21 cellular contexts compared by ENCODE assay signal in the genomic region with DNA sequence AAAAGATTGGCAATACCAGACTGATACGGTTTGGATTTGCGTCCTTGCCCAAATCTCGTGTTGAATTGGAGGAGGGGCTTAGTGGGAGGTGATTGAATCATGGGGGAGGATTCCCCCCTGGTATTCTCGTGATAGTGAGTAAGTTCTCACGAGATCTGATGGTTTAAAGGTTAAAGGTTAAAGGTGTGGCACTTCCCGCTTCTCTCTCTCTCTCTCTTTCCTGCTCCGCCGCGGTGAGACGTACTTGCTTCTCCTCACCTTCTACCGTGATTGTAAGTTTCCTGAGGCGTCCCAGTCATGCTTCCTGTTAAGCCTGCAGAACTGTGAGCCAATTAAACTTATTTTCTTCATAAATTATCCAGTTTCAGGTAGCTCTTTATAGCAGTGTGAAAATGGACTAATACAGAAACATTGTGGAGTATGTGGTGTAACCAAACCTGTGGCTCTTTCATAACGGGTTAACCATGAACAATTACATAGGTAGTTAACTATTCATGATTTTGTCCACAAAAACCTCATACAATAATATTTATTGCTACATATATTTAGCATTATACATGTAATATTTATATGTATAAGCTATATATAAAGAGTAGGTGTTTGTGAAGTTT.
A peak's percentile ranks its signal among the peaks of the same experiment; 100 is the strongest.
DNase-seq lines count a peak whose midpoint lies in the region; ATAC-seq, FAIRE-seq and TF ChIP-seq lines count a peak whose summit lies in the region.
"Had no signal": no experiment of that assay in that cellular context is flagged by ENCODE, and none has a peak within 500 bp of the region (broad histone marks: within the 10 kb centered on the region; RNA-seq: fewer than 3 reads in every experiment).

No MANE protein-coding gene starts in this region.

- no peak overlapping the region for H4K8ac ChIP-seq in H9 (replicated peaks; ENCODE audit: insufficient read length, low read depth, low read length)

- H3K4me1 Mint-ChIP-seq in activated naive CD8-positive, alpha-beta T cell treated with anti-CD3 and anti-CD28 coated beads for 36 hours: no peaks in the 10 kb centered on the region
- H3K4me1 Mint-ChIP-seq in activated naive CD8-positive, alpha-beta T cell treated with anti-CD3 and anti-CD28 coated beads, Interleukin-2, amount 50 U/mL, for 24 hours: no peaks in the 10 kb centered on the region
- H3K4me1 Mint-ChIP-seq in activated CD8-positive, alpha-beta T cell treated with anti-CD3 and anti-CD28 coated beads for 36 hours (ENCODE audit: low read depth): no peaks in the 10 kb centered on the region
- no peaks in the 10 kb centered on the region for H3K4me1 Mint-ChIP-seq in H9
- H3K4me1 Mint-ChIP-seq: B cell; CD4-positive, CD25-positive, alpha-beta regulatory T cell; GM23338 had no signal

- no peak overlapping the region for H4K5ac ChIP-seq in H9 (ENCODE audit: insufficient read length, low read depth, low read length)

- peaks cover 2% of the 10 kb centered on the region for H3K9me3 Mint-ChIP-seq in activated naive CD8-positive, alpha-beta T cell treated with anti-CD3 and anti-CD28 coated beads for 36 hours
- peaks cover 8% of the 10 kb centered on the region for H3K9me3 Mint-ChIP-seq in activated naive CD8-positive, alpha-beta T cell treated with anti-CD3 and anti-CD28 coated beads, Interleukin-2, amount 50 U/mL, for 24 hours
- no peaks in the 10 kb centered on the region for H3K9me3 Mint-ChIP-seq in activated CD8-positive, alpha-beta T cell treated with anti-CD3 and anti-CD28 coated beads for 36 hours
- H3K9me3 Mint-ChIP-seq in H9: peaks cover 6 to 14% of the 10 kb centered on the region in 2 experiments

- H3K9ac ChIP-seq in K562 (ENCODE audit: insufficient read depth in 1 of 2, low read depth in 2 of 2, low read length in 2 of 2) (no peak overlapping the region), H9 (ENCODE audit: extremely low read depth, insufficient read length, low read length) (no peak overlapping the region)
- H3K9ac ChIP-seq: BLaER1 had no signal

- H3K23ac ChIP-seq in H9 (ENCODE audit: insufficient read length, low read depth, low read length): no peak overlapping the region

- H3K27me3 ChIP-seq in K562 (ENCODE audit: control insufficient read depth in 2 of 2, insufficient read depth in 2 of 2, low read length in 2 of 2) (no peaks in the 10 kb centered on the region), testis (no peaks in the 10 kb centered on the region), H9 (ENCODE audit: insufficient read depth, low read length) (no peaks in the 10 kb centered on the region)
- H3K27me3 ChIP-seq: BLaER1 had no signal

- H3K18ac ChIP-seq in H9 (ENCODE audit: insufficient read length, low read depth, low read length): no peak overlapping the region

- TF ChIP-seq EP300 in K562 (IDR thresholded peaks at IDR 0.05; ENCODE audit: low read length): no peak

- peak overlapping the region; percentile 18 for H3K27ac Mint-ChIP-seq in activated naive CD8-positive, alpha-beta T cell treated with anti-CD3 and anti-CD28 coated beads for 36 hours
- no peak overlapping the region for H3K27ac Mint-ChIP-seq in activated naive CD8-positive, alpha-beta T cell treated with anti-CD3 and anti-CD28 coated beads, Interleukin-2, amount 50 U/mL, for 24 hours
- no peak overlapping the region for H3K27ac Mint-ChIP-seq in activated CD8-positive, alpha-beta T cell treated with anti-CD3 and anti-CD28 coated beads for 36 hours
- peak overlapping the region in 1 of 3 experiments; percentile 84; a peak in 1 of 7 replicates for H3K27ac Mint-ChIP-seq in H9
- H3K27ac Mint-ChIP-seq: B cell; CD4-positive, CD25-positive, alpha-beta regulatory T cell; CD8-positive, alpha-beta T cell; GM23338 had no signal

- no peak overlapping the region for H2BK120ac ChIP-seq in H9 (ENCODE audit: low read depth, low read length, poor library complexity, severe bottlenecking)

- no peaks in the 10 kb centered on the region for H3K4me1 ChIP-seq in K562 (replicated peaks in 1 of 2; ENCODE audit: control insufficient read depth in 2 of 2, insufficient read depth in 2 of 2, low read length in 2 of 2)
- no peaks in the 10 kb centered on the region for H3K4me1 ChIP-seq in testis
- H3K4me1 ChIP-seq in H9 (ENCODE audit: insufficient read depth, low read length): no peaks in the 10 kb centered on the region
- H3K4me1 ChIP-seq: BLaER1, Caco-2 had no signal

- H4K20me1 ChIP-seq in K562 (replicated peaks; ENCODE audit: control insufficient read depth, insufficient read depth, low read length) (no peaks in the 10 kb centered on the region), H9 (ENCODE audit: control insufficient read depth, insufficient read depth, insufficient read length) (no peaks in the 10 kb centered on the region)
- H4K20me1 ChIP-seq: BLaER1 had no signal

- no peak overlapping the region for H2BK15ac ChIP-seq in H9 (ENCODE audit: low read depth, low read length)

- H3K4me3 Mint-ChIP-seq in activated naive CD8-positive, alpha-beta T cell treated with anti-CD3 and anti-CD28 coated beads for 36 hours: no peak overlapping the region
- H3K4me3 Mint-ChIP-seq in activated naive CD8-positive, alpha-beta T cell treated with anti-CD3 and anti-CD28 coated beads, Interleukin-2, amount 50 U/mL, for 24 hours: no peak overlapping the region
- no peak overlapping the region for H3K4me3 Mint-ChIP-seq in activated CD8-positive, alpha-beta T cell treated with anti-CD3 and anti-CD28 coated beads for 36 hours
- no peak overlapping the region for H3K4me3 Mint-ChIP-seq in H9
- H3K4me3 Mint-ChIP-seq: B cell; CD4-positive, CD25-positive, alpha-beta regulatory T cell; CD8-positive, alpha-beta T cell; GM23338 had no signal

- H3K14ac ChIP-seq in H9 (ENCODE audit: insufficient read depth, low read length): no peak overlapping the region

- H3K4me2 ChIP-seq in K562 (ENCODE audit: insufficient read depth, low read length): no peak overlapping the region
- no peak overlapping the region for H3K4me2 ChIP-seq in H9 (ENCODE audit: insufficient read depth, insufficient read length, low read length)
- H3K4me2 ChIP-seq: BLaER1, GM23338 had no signal

- POLR2A ChIA-PET in K562 (lab: Yijun Ruan, JAX): no interaction called here
- POLR2A ChIA-PET in activated CD8-positive, alpha-beta T cell treated with anti-CD3 and anti-CD28 coated beads for 36 hours (lab: Charles Lee): no interaction called here

- H3K36me3 ChIP-seq in K562 (ENCODE audit: control insufficient read depth, insufficient read depth, low read length) (no peaks in the 10 kb centered on the region), testis (ENCODE audit: low read depth, missing control alignments) (no peaks in the 10 kb centered on the region)
- H3K36me3 ChIP-seq: BLaER1 had no signal

- CTCF ChIA-PET in K562 (lab: Yijun Ruan, JAX; ENCODE audit: low intra/inter-chr PET ratio): no interaction called here
- CTCF ChIA-PET in activated CD8-positive, alpha-beta T cell treated with anti-CD3 and anti-CD28 coated beads for 36 hours (lab: Charles Lee): no interaction called here

- H3K56ac ChIP-seq in H9 (ENCODE audit: insufficient read length, low read depth, low read length): no peak overlapping the region

- TF ChIP-seq RAD21 in K562 (CRISPR knock-in tag; conservative IDR thresholded peaks at IDR 0.05 in 1 of 2, IDR thresholded peaks at IDR 0.05 in 1 of 2): no peak

- no TSS peak for BruUV-seq in K562 (replicated peaks; lab: Mats Ljungman, UMichigan)

- no peak overlapping the region for H4K91ac ChIP-seq in H9 (ENCODE audit: insufficient read length, low read depth, low read length)

- no peak for ATAC-seq in activated naive CD8-positive, alpha-beta T cell treated with anti-CD3 and anti-CD28 coated beads, Interleukin-2, amount 50 U/mL, for 24 hours
- ATAC-seq in K562: no peak
- no peak for ATAC-seq in activated CD8-positive, alpha-beta T cell treated with anti-CD3 and anti-CD28 coated beads for 36 hours
- ATAC-seq: CD8-positive, alpha-beta T cell; GM23338 had no signal

- H2BK12ac ChIP-seq in H9 (ENCODE audit: insufficient read length, low read depth, low read length): no peak overlapping the region

- H3K4ac ChIP-seq in H9 (ENCODE audit: low read depth, low read length): no peak overlapping the region

- H2AFZ ChIP-seq in K562 (ENCODE audit: low read depth, low read length) (no peak overlapping the region), H9 (ENCODE audit: low read length) (no peak overlapping the region)

- no peaks in the 10 kb centered on the region for H3K36me3 Mint-ChIP-seq in activated naive CD8-positive, alpha-beta T cell treated with anti-CD3 and anti-CD28 coated beads for 36 hours
- H3K36me3 Mint-ChIP-seq in activated naive CD8-positive, alpha-beta T cell treated with anti-CD3 and anti-CD28 coated beads, Interleukin-2, amount 50 U/mL, for 24 hours (ENCODE audit: low read depth): no peaks in the 10 kb centered on the region
- H3K36me3 Mint-ChIP-seq in activated CD8-positive, alpha-beta T cell treated with anti-CD3 and anti-CD28 coated beads for 36 hours (ENCODE audit: low read depth): no peaks in the 10 kb centered on the region
- peaks cover 4 to 7% (median 4%) of the 10 kb centered on the region in 3 experiments for H3K36me3 Mint-ChIP-seq in H9 (ENCODE audit: insufficient read depth in 1 of 3, low read depth in 3 of 3)
- H3K36me3 Mint-ChIP-seq: CD4-positive, CD25-positive, alpha-beta regulatory T cell; CD8-positive, alpha-beta T cell had no signal

- no peak overlapping the region for H2BK5ac ChIP-seq in H9 (ENCODE audit: insufficient read length, low read length)

- no peak for TF ChIP-seq POLR2A in K562 (conservative IDR thresholded peaks at IDR 0.05)
- no peak for TF ChIP-seq POLR2A in testis (IDR thresholded peaks at IDR 0.05)

- H2BK20ac ChIP-seq in H9 (ENCODE audit: low read depth, low read length, poor library complexity, severe bottlenecking): no peak overlapping the region

- no peak for FAIRE-seq in K562 (lab: Jason Lieb, UNC)
- FAIRE-seq: A204.1, G401.6 had no signal

- no peak for TF ChIP-seq CTCF in K562 (IDR thresholded peaks at IDR 0.05 in 2 of 3, conservative IDR thresholded peaks at IDR 0.05 in 1 of 3; ENCODE audit: insufficient read depth in 2 of 3, low read depth in 1 of 3, low read length in 3 of 3)
- TF ChIP-seq CTCF in testis (IDR thresholded peaks at IDR 0.05): no peak
- no peak for TF ChIP-seq CTCF in activated CD8-positive, alpha-beta T cell treated with anti-CD3 and anti-CD28 coated beads for 36 hours (IDR thresholded peaks at IDR 0.05)
- TF ChIP-seq CTCF in H9 (conservative IDR thresholded peaks at IDR 0.05): no peak

- H3K79me2 ChIP-seq in K562 (ENCODE audit: control insufficient read depth, insufficient read depth, low read length) (no peaks in the 10 kb centered on the region), H9 (ENCODE audit: insufficient read depth, low read length) (no peaks in the 10 kb centered on the region)

- no peak overlapping the region for H3K4me3 ChIP-seq in K562
- H3K4me3 ChIP-seq in testis: peak overlapping the region; percentile 40 to 44
- H3K4me3 ChIP-seq: BLaER1, GM23338 had no signal

- H3T11ph ChIP-seq in H9 (ENCODE audit: low read length): no peak overlapping the region

- no peak overlapping the region for H2AK5ac ChIP-seq in H9 (ENCODE audit: insufficient read length, low read length)

- no peak for DNase-seq in activated naive CD8-positive, alpha-beta T cell treated with anti-CD3 and anti-CD28 coated beads for 36 hours
- DNase-seq in activated naive CD8-positive, alpha-beta T cell treated with anti-CD3 and anti-CD28 coated beads, Interleukin-2, amount 50 U/mL, for 24 hours: no peak
- DNase-seq in NCI-H510A treated with DMSO at 0.1 percent for 48 hours (lab: John Stamatoyannopoulos, UW) (peak; percentile 42), K562 (ENCODE audit: extremely low read depth in 1 of 4, low spot score in 3 of 4) (no peak), testis (peak; percentile 45), H9 (no peak), SHP77 (lab: John Stamatoyannopoulos, UW) (no peak)
- DNase-seq in activated CD8-positive, alpha-beta T cell treated with anti-CD3 and anti-CD28 coated beads for 36 hours: no peak
- DNase-seq: Caco-2; CD4-positive, CD25-positive, alpha-beta regulatory T cell; CD8-positive, alpha-beta T cell; DMS153; DND-41; HCEC 1CT had no signal

- H3K23me2 ChIP-seq in H9 (ENCODE audit: insufficient read length, low read depth, low read length, poor library complexity, severe bottlenecking): no peaks in the 10 kb centered on the region

- intact Hi-C loops in K562 (cut with micrococcal nuclease) (no loop called here), testis (cut with DNase I; ENCODE audit: low total_unique reads) (no loop called here)
- intact Hi-C loops in activated CD8-positive, alpha-beta T cell treated with anti-CD3 and anti-CD28 coated beads for 36 hours (cut with micrococcal nuclease): no loop called here

- no peaks in the 10 kb centered on the region for H3K9me1 ChIP-seq in K562 (ENCODE audit: control insufficient read depth, insufficient read depth, low read length)

- 54% methylated on average over 9 of the region's 13 CpGs for WGBS in K562 (ENCODE audit: insufficient coverage, low coverage, missing lambda C conversion rate)
- 70 to 80% methylated on average over 13 of the region's 13 CpGs for WGBS in testis, 2 donors
- WGBS in H9 (ENCODE audit: extremely low coverage, insufficient read length, low lambda C conversion rate): no CpG with 5 or more reads among the region's 13 CpGs

- H3K9me3 ChIP-seq in K562 (replicated peaks; ENCODE audit: control insufficient read depth, insufficient read depth, low read depth, low read length) (no peaks in the 10 kb centered on the region), testis (no peaks in the 10 kb centered on the region), H9 (ENCODE audit: control insufficient read depth, low read depth, low read length) (no peaks in the 10 kb centered on the region)
- H3K9me3 ChIP-seq: BLaER1, Caco-2 had no signal

- no peaks in the 10 kb centered on the region for H3K79me1 ChIP-seq in H9 (ENCODE audit: insufficient read depth, low read depth, low read length, poor library complexity, severe bottlenecking)

- no peak overlapping the region for H3K27ac ChIP-seq in K562 (ENCODE audit: extremely low read depth, low read depth, low read length)
- H3K27ac ChIP-seq in testis: no peak overlapping the region
- no peak overlapping the region for H3K27ac ChIP-seq in H9 (ENCODE audit: insufficient read length, low read depth, low read length)
- H3K27ac ChIP-seq: 22Rv1, BLaER1, C4-2B had no signal

- in situ Hi-C loops in K562 (cut with MboI): no loop called here

- H3K27me3 Mint-ChIP-seq in activated naive CD8-positive, alpha-beta T cell treated with anti-CD3 and anti-CD28 coated beads for 36 hours: no peaks in the 10 kb centered on the region
- H3K27me3 Mint-ChIP-seq in activated naive CD8-positive, alpha-beta T cell treated with anti-CD3 and anti-CD28 coated beads, Interleukin-2, amount 50 U/mL, for 24 hours: peaks cover 2% of the 10 kb centered on the region
- peaks cover 3% of the 10 kb centered on the region for H3K27me3 Mint-ChIP-seq in activated CD8-positive, alpha-beta T cell treated with anti-CD3 and anti-CD28 coated beads for 36 hours
- H3K27me3 Mint-ChIP-seq in H9 (ENCODE audit: low read depth): no peaks in the 10 kb centered on the region
- H3K27me3 Mint-ChIP-seq: B cell had no signal

Comparison
In these comparisons a context has a peak if more than half of its experiments do, and no peak if none do; other contexts are left out.
1. DNase-seq: peak in NCI-H510A treated with DMSO at 0.1 percent for 48 hours (single experiment) and testis (single experiment); none in activated naive CD8-positive, alpha-beta T cell treated with anti-CD3 and anti-CD28 coated beads for 36 hours (single experiment), activated naive CD8-positive, alpha-beta T cell treated with anti-CD3 and anti-CD28 coated beads, Interleukin-2, amount 50 U/mL, for 24 hours (single experiment), K562 (0 of 4), activated CD8-positive, alpha-beta T cell treated with anti-CD3 and anti-CD28 coated beads for 36 hours (single experiment), H9 (single experiment) and SHP77 (0 of 2).